In the genomic region with DNA sequence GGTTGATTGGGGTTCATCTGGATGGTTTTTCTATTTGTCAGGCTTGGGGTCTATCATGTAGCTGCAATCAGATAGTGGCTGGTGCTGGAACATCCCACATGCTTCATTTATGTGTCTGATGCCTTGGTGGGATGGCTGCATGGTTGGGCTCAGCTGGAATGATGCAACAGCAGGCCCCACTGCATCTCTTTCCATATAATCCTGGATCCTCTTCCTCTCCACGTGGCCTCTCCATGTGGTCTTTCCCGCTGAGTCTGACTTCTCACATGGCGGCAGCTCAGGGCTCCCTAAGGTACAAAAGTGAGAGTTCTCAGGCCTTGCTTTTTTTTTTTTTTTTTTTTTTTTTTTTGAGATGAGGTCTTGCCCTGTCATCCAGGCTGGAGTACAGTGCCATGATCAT, we compare ENCODE assay signal across 1 cellular context.
A peak's percentile ranks its signal among the peaks of the same experiment; 100 is the strongest.
TF ChIP-seq lines count a peak whose summit lies in the region.

No MANE protein-coding gene starts in this region.

TF ChIP-seq in HepG2, 621 proteins besides CTCF, POLR2A, EP300 and RAD21 (continued from another document):
- peak; percentile 73; the same call in 1 of the 2 replicates for TF ChIP-seq MNT (IDR thresholded peaks at IDR 0.05)
